In the genomic region with DNA sequence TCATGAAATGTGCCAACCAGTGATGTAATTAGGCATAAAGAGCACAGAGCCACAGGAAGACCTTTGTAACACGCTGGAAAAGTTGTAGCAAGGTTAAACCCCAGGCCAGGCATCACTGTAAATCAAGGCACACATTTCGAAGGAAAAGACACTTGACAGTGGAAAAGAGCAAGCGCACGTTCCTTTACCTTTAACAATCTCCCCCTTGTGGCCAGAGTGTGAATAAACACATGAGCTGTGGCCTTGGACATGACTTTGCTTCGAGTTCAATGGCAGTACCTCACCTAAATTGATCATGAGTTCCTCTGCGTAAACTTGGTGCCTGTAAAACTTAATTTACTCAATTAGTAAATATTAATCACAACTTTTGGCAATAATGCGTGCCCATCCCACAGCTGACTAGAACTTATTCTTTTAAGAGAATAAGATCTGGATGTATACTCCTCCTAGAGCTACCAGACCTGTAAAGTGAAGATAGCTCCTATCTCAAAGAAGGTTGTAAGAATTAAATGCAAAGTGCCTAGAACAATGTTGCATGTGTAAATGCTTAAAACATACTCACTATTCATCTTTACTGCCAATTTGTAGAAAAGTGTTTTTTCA, we compare ENCODE assay signal across 8 cellular contexts.
A peak's percentile ranks its signal among the peaks of the same experiment; 100 is the strongest.
DNase-seq lines count a peak whose midpoint lies in the region; ATAC-seq and TF ChIP-seq lines count a peak whose summit lies in the region.

No MANE protein-coding gene starts in this region.

- no peak overlapping the region for H2AFZ ChIP-seq in mesenchymal stem cell (ENCODE audit: low read depth, low read length)

- 24% methylated on average over 5 of the region's 7 CpGs for WGBS in mesenchymal stem cell

- no peak overlapping the region for H2BK5ac ChIP-seq in mesenchymal stem cell (ENCODE audit: low read depth, low read length, poor library complexity, severe bottlenecking)

- H3K79me1 ChIP-seq in mesenchymal stem cell (replicated peaks; ENCODE audit: low read length, poor library complexity, severe bottlenecking), result no peaks in the 10 kb centered on the region

- no peak overlapping the region for H2BK120ac ChIP-seq in mesenchymal stem cell (ENCODE audit: low read depth, low read length)

- POLR2A ChIA-PET in BJ (lab: Charles Lee), result no interaction called here

- DNase-seq in BJ (ENCODE audit: low read depth) (no peak), NCI-H2196 treated with DMSO at 0.1 percent for 48 hours (lab: John Stamatoyannopoulos, UW; ENCODE audit: unreplicated experiment) (peak; percentile 9), dorsolateral prefrontal cortex (peak in 4 of 10 donors; percentile 4 to 44 (median 30)), mesenchymal stem cell (peak; percentile 68)
- DNase-seq in activated CD4-positive, alpha-beta T cell treated with anti-CD3 and anti-CD28 coated beads for 48 hours, result peak; percentile 62
- DNase-seq in stimulated activated CD8-positive, alpha-beta memory T cell treated with anti-CD3 and anti-CD28 coated beads, Interleukin-4, amount 100 ng/mL, for 48 hours, result peak; percentile 64

- no peak overlapping the region for H3K14ac ChIP-seq in mesenchymal stem cell (ENCODE audit: low read length in 2 of 2)

- H2AK5ac ChIP-seq in mesenchymal stem cell (ENCODE audit: low read length, severe bottlenecking), result no peak overlapping the region

- no peak overlapping the region for H2BK12ac ChIP-seq in mesenchymal stem cell (ENCODE audit: low read length in 2 of 2)

- no peaks in the 10 kb centered on the region for H3K9me3 ChIP-seq in mesenchymal stem cell (ENCODE audit: control insufficient read depth, low read length)

- H3K27me3 ChIP-seq in BJ (ENCODE audit: control insufficient read depth, insufficient read depth, low read length), result no peaks in the 10 kb centered on the region
- peaks cover 0 to 4% (median 0%) of the 10 kb centered on the region in 45 donors for H3K27me3 ChIP-seq in dorsolateral prefrontal cortex
- H3K27me3 ChIP-seq in mesenchymal stem cell (ENCODE audit: control insufficient read depth in 1 of 2, insufficient read depth in 1 of 2, low read length in 2 of 2), result no peaks in the 10 kb centered on the region

- H3K23ac ChIP-seq in mesenchymal stem cell (ENCODE audit: low read length in 2 of 2), result no peak overlapping the region

- H3K4me3 ChIP-seq in BJ (ENCODE audit: low read depth, low read length), result no peak overlapping the region
- H3K4me3 ChIP-seq in dorsolateral prefrontal cortex, result no peak overlapping the region
- H3K4me3 ChIP-seq in mesenchymal stem cell (ENCODE audit: insufficient read depth in 1 of 2, low read depth in 1 of 2, low read length in 2 of 2), result peak overlapping the region in 1 of 2 experiments; percentile 33

- H2BK15ac ChIP-seq in mesenchymal stem cell (ENCODE audit: low read depth, poor library complexity, severe bottlenecking), result no peak overlapping the region

- no peak overlapping the region for H4K91ac ChIP-seq in mesenchymal stem cell (ENCODE audit: low read length)

- ATAC-seq in GM18873 (IDR thresholded peaks at IDR 0.05; ENCODE audit: low FRiP score, unreplicated experiment), result peak; percentile 78
- peak; percentile 82 for ATAC-seq in HG03097 (IDR thresholded peaks at IDR 0.05; ENCODE audit: low FRiP score, unreplicated experiment)

- H3K9ac ChIP-seq in mesenchymal stem cell (ENCODE audit: low read length), result peak overlapping the region; percentile 20

- H3K4me2 ChIP-seq in mesenchymal stem cell (ENCODE audit: low read length, poor library complexity, severe bottlenecking), result no peak overlapping the region

- H3K27ac ChIP-seq in dorsolateral prefrontal cortex (no peak overlapping the region), mesenchymal stem cell (ENCODE audit: low read length, poor library complexity, severe bottlenecking) (no peak overlapping the region)

- H4K8ac ChIP-seq in mesenchymal stem cell (ENCODE audit: low read length), result no peak overlapping the region

- no peaks in the 10 kb centered on the region for H3K36me3 ChIP-seq in BJ (ENCODE audit: control insufficient read depth, insufficient read depth, low read length)
- no peaks in the 10 kb centered on the region for H3K36me3 ChIP-seq in mesenchymal stem cell (ENCODE audit: control insufficient read depth in 1 of 2, insufficient read depth in 2 of 2, low read depth in 1 of 2, low read length in 2 of 2)

- CTCF ChIA-PET in BJ (lab: Yijun Ruan, JAX), result interaction anchor here (0.6 to 2.0 kb wide), 14 partner anchors 10 to 264 kb away, joined by 3 to 11 read pairs (median 3); no protein-coding TSS in a partner anchor

- intact Hi-C loops in dorsolateral prefrontal cortex (cut with DNase I), result no loop called here

- no peak overlapping the region for H3K4ac ChIP-seq in mesenchymal stem cell (ENCODE audit: low read depth in 1 of 2, low read length in 2 of 2)

- H3K18ac ChIP-seq in mesenchymal stem cell (ENCODE audit: low read depth in 1 of 2, low read length in 2 of 2), result no peak overlapping the region

- no peaks in the 10 kb centered on the region for H3K4me1 ChIP-seq in mesenchymal stem cell (ENCODE audit: control insufficient read depth, insufficient read depth, low read depth, low read length)

- peak; percentile 54 for TF ChIP-seq CTCF in BJ (IDR thresholded peaks at IDR 0.05; ENCODE audit: insufficient read depth, low read depth, low read length)
- peak; percentile 49 to 81 (median 72) for TF ChIP-seq CTCF in dorsolateral prefrontal cortex (IDR thresholded peaks at IDR 0.05 in 54 of 56, conservative IDR thresholded peaks at IDR 0.05 in 2 of 56; ENCODE audit: low read depth in 1 of 56, partially characterized antibody in 56 of 56)
